In genomic region chr17:2058521-2059124, GRCh38 we compare ENCODE assay signal across 2 cellular contexts.
A peak's percentile ranks its signal among the peaks of the same experiment; 100 is the strongest.
TF ChIP-seq lines count a peak whose summit lies in the region.

No MANE protein-coding gene starts in this region.

TF ChIP-seq in HCT116, 20 proteins besides CTCF, POLR2A, EP300 and RAD21:
- peak; percentile 27 for TF ChIP-seq YY1 (IDR thresholded peaks at IDR 0.05; ENCODE audit: extremely low read depth, insufficient replicate concordance, low read depth, low read length)
- TF ChIP-seq ZFX (IDR thresholded peaks at IDR 0.05): peak; percentile 57; the same call in 1 of the 2 replicates
- TF ChIP-seq FOSL1 (IDR thresholded peaks at IDR 0.05; ENCODE audit: low read depth): no peak
- no peak for TF ChIP-seq CEBPB (IDR thresholded peaks at IDR 0.05; ENCODE audit: low read depth)
- no peak for TF ChIP-seq EZH2 (IDR thresholded peaks at IDR 0.05)
- TF ChIP-seq ZBTB33 (IDR thresholded peaks at IDR 0.05; ENCODE audit: extremely low read depth, insufficient replicate concordance, low read length): no peak
- TF ChIP-seq SIN3A (IDR thresholded peaks at IDR 0.05; ENCODE audit: low read depth): no peak

TF ChIP-seq in H1, 55 proteins besides CTCF, POLR2A, EP300 and RAD21:
- TF ChIP-seq CBX5 (IDR thresholded peaks at IDR 0.05; ENCODE audit: low read depth, low read length): no peak
- no peak for TF ChIP-seq CHD2 (IDR thresholded peaks at IDR 0.05; ENCODE audit: low read length)
- no peak for TF ChIP-seq TBP (IDR thresholded peaks at IDR 0.05; ENCODE audit: low read depth, low read length)
- TF ChIP-seq EGR1 (IDR thresholded peaks at IDR 0.05; ENCODE audit: borderline replicate concordance, low read depth, low read length): no peak
- peak; percentile 58; the same call in 1 of the 2 replicates for TF ChIP-seq CREB1 (IDR thresholded peaks at IDR 0.05)
- TF ChIP-seq MAFK (IDR thresholded peaks at IDR 0.05; ENCODE audit: low read depth, low read length): no peak
- no peak for TF ChIP-seq ATF2 (IDR thresholded peaks at IDR 0.05; ENCODE audit: low read length)
- no peak for TF ChIP-seq CTBP2 (IDR thresholded peaks at IDR 0.05; ENCODE audit: borderline replicate concordance, insufficient read depth, insufficient read length, low read length)
- TF ChIP-seq EZH2 (IDR thresholded peaks at IDR 0.05; ENCODE audit: low read depth, low read length, severe bottlenecking): no peak
- peak; percentile 1; the same call in 1 of the 2 replicates for TF ChIP-seq MAX (IDR thresholded peaks at IDR 0.05)
- no peak for TF ChIP-seq SP2 (IDR thresholded peaks at IDR 0.05; ENCODE audit: low read length)
- TF ChIP-seq KDM5A (IDR thresholded peaks at IDR 0.05; ENCODE audit: low read length): no peak
- TF ChIP-seq POLR2AphosphoS5 (IDR thresholded peaks at IDR 0.05; ENCODE audit: low read depth, low read length): no peak
- TF ChIP-seq NRF1 (IDR thresholded peaks at IDR 0.05; ENCODE audit: low read depth, low read length): no peak
- TF ChIP-seq CHD7 (IDR thresholded peaks at IDR 0.05; ENCODE audit: insufficient replicate concordance, low read length): no peak
- no peak for TF ChIP-seq SP1 (IDR thresholded peaks at IDR 0.05; ENCODE audit: low read depth, low read length)
- TF ChIP-seq TCF12 (IDR thresholded peaks at IDR 0.05; ENCODE audit: low read depth, low read length): 0 out of 2 replicates have a peak, but pooled peaks have one; percentile 71
- TF ChIP-seq TEAD4 (IDR thresholded peaks at IDR 0.05; ENCODE audit: low read depth, low read length): no peak
- TF ChIP-seq SIRT6 (IDR thresholded peaks at IDR 0.05; ENCODE audit: low read length): no peak
- 0 out of 4 replicates have a peak, but pooled peaks of 1 of the 2 experiments have one; percentile 46 for TF ChIP-seq SIN3A (conservative IDR thresholded peaks at IDR 0.05 in 1 of 2, IDR thresholded peaks at IDR 0.05 in 1 of 2; ENCODE audit: low read depth in 1 of 2, low read length in 2 of 2)
- 0 out of 2 replicates have a peak, but pooled peaks have one; percentile 47 for TF ChIP-seq GABPA (IDR thresholded peaks at IDR 0.05; ENCODE audit: borderline replicate concordance, insufficient read depth, low read length)
- TF ChIP-seq RXRA (IDR thresholded peaks at IDR 0.05; ENCODE audit: insufficient read depth, low read depth, low read length): no peak
- no peak for TF ChIP-seq PHF8 (conservative IDR thresholded peaks at IDR 0.05; ENCODE audit: low read depth, low read length)
- no peak for TF ChIP-seq SAP30 (IDR thresholded peaks at IDR 0.05; ENCODE audit: insufficient read depth, insufficient replicate concordance, low read length)
- no peak for TF ChIP-seq POU5F1 (IDR thresholded peaks at IDR 0.05; ENCODE audit: low read depth, low read length)
- TF ChIP-seq BACH1 (IDR thresholded peaks at IDR 0.05; ENCODE audit: low read length): no peak
- TF ChIP-seq FOSL1 (IDR thresholded peaks at IDR 0.05; ENCODE audit: insufficient read depth, low read depth, low read length): 0 out of 2 replicates have a peak, but pooled peaks have one; percentile 56
- no peak for TF ChIP-seq SIX5 (IDR thresholded peaks at IDR 0.05; ENCODE audit: low read depth, low read length)
- no peak for TF ChIP-seq BCL11A (IDR thresholded peaks at IDR 0.05; ENCODE audit: low read depth in 2 of 2, low read length in 2 of 2)
- peak; percentile 53 for TF ChIP-seq TAF7 (optimal IDR thresholded peaks at IDR 0.05; ENCODE audit: borderline replicate concordance, low read depth, low read length)
- peak; percentile 74 for TF ChIP-seq KDM1A (IDR thresholded peaks at IDR 0.05; ENCODE audit: borderline replicate concordance, low read length)
- 0 out of 2 replicates have a peak, but pooled peaks have one; percentile 50 for TF ChIP-seq YY1 (IDR thresholded peaks at IDR 0.05; ENCODE audit: low read depth, low read length)
- TF ChIP-seq RBBP5 (IDR thresholded peaks at IDR 0.05; ENCODE audit: borderline replicate concordance, low read depth, low read length): no peak
- no peak for TF ChIP-seq USF2 (IDR thresholded peaks at IDR 0.05; ENCODE audit: low read length)
- no peak for TF ChIP-seq SP4 (IDR thresholded peaks at IDR 0.05; ENCODE audit: low read length)
